In the genomic region with DNA sequence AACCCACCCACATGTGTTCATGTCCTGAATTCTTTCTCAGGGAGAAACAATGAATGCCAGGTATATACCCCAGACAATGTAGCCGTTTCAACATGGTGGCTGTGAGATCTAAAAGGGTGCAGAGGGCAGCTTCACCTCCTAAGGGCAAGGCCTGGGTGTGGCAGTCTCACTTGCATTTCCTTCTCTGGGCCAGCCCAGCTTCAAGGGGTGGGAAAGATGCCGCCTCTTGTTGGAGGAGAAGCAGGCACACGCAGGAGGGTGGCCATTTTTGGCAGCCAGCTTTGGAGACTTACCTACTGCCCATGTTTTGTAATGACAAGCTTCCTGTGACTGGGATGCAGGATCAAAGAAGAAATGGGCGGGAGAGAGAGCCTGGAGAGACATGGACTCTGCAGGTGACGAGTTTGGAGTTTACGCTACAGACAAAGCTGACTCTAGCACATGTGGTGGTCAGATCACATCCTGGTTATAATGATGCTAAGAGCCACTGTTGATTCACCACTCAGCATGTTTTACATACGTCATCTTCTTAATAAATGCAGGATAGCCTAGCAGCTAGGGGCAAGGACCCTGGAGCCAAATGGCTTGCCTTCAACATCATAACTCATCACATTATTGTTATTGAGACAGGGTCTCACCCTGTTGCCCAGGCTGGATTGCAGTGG, we compare ENCODE assay signal across 32 cellular contexts.
"Had no signal": no experiment of that assay in that cellular context is flagged by ENCODE, and none has a peak within 500 bp of the region (broad histone marks: within the 10 kb centered on the region; RNA-seq: fewer than 3 reads in every experiment).

No MANE protein-coding gene starts in this region.

- H3K27ac ChIP-seq: body of pancreas, cardiac muscle cell, heart right ventricle, pancreas, prostate gland, vagina had no signal

- DNase-seq: activated CD4-positive, alpha-beta T cell treated with anti-CD3 and anti-CD28 coated beads for 4 hours; activated CD4-positive, alpha-beta T cell treated with anti-CD3 and anti-CD28 coated beads, Interleukin-2, amount 50 U/mL, for 4 hours; activated CD4-positive, CD25-positive, alpha-beta regulatory T cell; activated naive CD4-positive, alpha-beta T cell; activated T-cell treated with anti-CD3 and anti-CD28 coated beads for 4 hours; activated T-cell treated with anti-CD3 and anti-CD28 coated beads, Interleukin-2, amount 50 U/mL, for 72 hours; aorta; body of pancreas; cortex of kidney; foreskin melanocyte; heart right ventricle; left cardiac atrium; left ventricle myocardium superior; mucosa of descending colon; nephron progenitor cell; nucleus accumbens; pancreas; stimulated activated CD4-positive, alpha-beta T cell treated with anti-CD3 and anti-CD28 coated beads, Interleukin-1b, Interleukin-23, amount 100 ng/mL, for 48 hours; stimulated activated CD4-positive, alpha-beta T cell treated with anti-CD3 and anti-CD28 coated beads, Interleukin-4, amount 100 ng/mL, for 4 hours; stimulated activated CD8-positive, alpha-beta memory T cell treated with anti-CD3 and anti-CD28 coated beads, Interleukin-4, amount 100 ng/mL, for 48 hours; stimulated activated naive CD8-positive, alpha-beta T cell treated with anti-CD3 and anti-CD28 coated beads, Interleukin-15, amount 100 ng/mL, for 72 hours; substantia nigra; T-helper 1 cell had no signal

- H3K36me3 ChIP-seq: cardiac muscle cell, heart right ventricle, pancreas, prostate gland, vagina had no signal

- H3K4me2 ChIP-seq: smooth muscle cell had no signal

- H3K4me3 ChIP-seq: body of pancreas, cardiac muscle cell, heart right ventricle, mucosa of descending colon, pancreas, prostate gland, smooth muscle cell, vagina had no signal

- H3K9me3 ChIP-seq: body of pancreas, mucosa of descending colon, pancreas, prostate gland, vagina had no signal

- H3K4me1 Mint-ChIP-seq: nephron progenitor cell; stimulated activated memory B cell treated with anti-CD40 and anti-IgM and Interleukin-4, amounts not matched to agents 10 μg/mL and 1 μg/mL and 100 μg/mL, for 72 hours; stimulated activated naive CD8-positive, alpha-beta T cell treated with anti-CD3 and anti-CD28 coated beads, Interleukin-15, amount 100 ng/mL, for 72 hours had no signal

- H3K36me3 Mint-ChIP-seq: activated naive CD8-positive, alpha-beta T cell; stimulated activated memory B cell treated with anti-CD40 and anti-IgM and Interleukin-4, amounts not matched to agents 10 μg/mL and 1 μg/mL and 100 μg/mL, for 72 hours had no signal

- FAIRE-seq: endothelial cell of umbilical vein, pancreas had no signal

- H3K9me3 Mint-ChIP-seq: stimulated activated memory B cell treated with anti-CD40 and anti-IgM and Interleukin-4, amounts not matched to agents 10 μg/mL and 1 μg/mL and 100 μg/mL, for 72 hours had no signal

- ATAC-seq: activated T-cell treated with anti-CD3 and anti-CD28 coated beads, Interleukin-2, amount 50 U/mL, for 72 hours; body of pancreas; heart right ventricle; left cardiac atrium; left ventricle myocardium superior; mucosa of descending colon; pancreas; stimulated activated memory B cell treated with anti-CD40 and anti-IgM and Interleukin-4, amounts not matched to agents 10 μg/mL and 1 μg/mL and 100 μg/mL, for 72 hours; stimulated activated naive CD8-positive, alpha-beta T cell treated with anti-CD3 and anti-CD28 coated beads, Interleukin-15, amount 100 ng/mL, for 72 hours had no signal

- H3K27me3 ChIP-seq: body of pancreas, cardiac muscle cell, pancreas, vagina had no signal

- H3K27me3 Mint-ChIP-seq: activated naive CD8-positive, alpha-beta T cell; stimulated activated memory B cell treated with anti-CD40 and anti-IgM and Interleukin-4, amounts not matched to agents 10 μg/mL and 1 μg/mL and 100 μg/mL, for 72 hours; stimulated activated naive CD8-positive, alpha-beta T cell treated with anti-CD3 and anti-CD28 coated beads, Interleukin-15, amount 100 ng/mL, for 72 hours; type B pancreatic cell had no signal

- H3K4me3 Mint-ChIP-seq: activated naive CD8-positive, alpha-beta T cell; activated T-cell treated with anti-CD3 and anti-CD28 coated beads, Interleukin-2, amount 50 U/mL, for 72 hours; nephron progenitor cell; stimulated activated memory B cell treated with anti-CD40 and anti-IgM and Interleukin-4, amounts not matched to agents 10 μg/mL and 1 μg/mL and 100 μg/mL, for 72 hours; stimulated activated naive CD8-positive, alpha-beta T cell treated with anti-CD3 and anti-CD28 coated beads, Interleukin-15, amount 100 ng/mL, for 72 hours; T-helper 2 cell treated with Interferon-gamma antibody and Interleukin-4, amounts not matched to agents 5 μg/mL and 100 μg/mL, for 36 hours; type B pancreatic cell had no signal

- H3K27ac Mint-ChIP-seq: activated naive CD8-positive, alpha-beta T cell; activated T-cell treated with anti-CD3 and anti-CD28 coated beads, Interleukin-2, amount 50 U/mL, for 72 hours; nephron progenitor cell; stimulated activated memory B cell treated with anti-CD40 and anti-IgM and Interleukin-4, amounts not matched to agents 10 μg/mL and 1 μg/mL and 100 μg/mL, for 72 hours; stimulated activated naive CD8-positive, alpha-beta T cell treated with anti-CD3 and anti-CD28 coated beads, Interleukin-15, amount 100 ng/mL, for 72 hours; T-helper 2 cell treated with Interferon-gamma antibody and Interleukin-4, amounts not matched to agents 5 μg/mL and 100 μg/mL, for 36 hours; type B pancreatic cell had no signal

- H3K4me1 ChIP-seq: body of pancreas, heart right ventricle, pancreas, prostate gland, vagina had no signal
